In genomic region chr4:14908635-14909034, GRCh38 we compare ENCODE assay signal across 21 cellular contexts.
A peak's percentile ranks its signal among the peaks of the same experiment; 100 is the strongest.
DNase-seq lines count a peak whose midpoint lies in the region; ATAC-seq, FAIRE-seq and TF ChIP-seq lines count a peak whose summit lies in the region.
"Had no signal": no experiment of that assay in that cellular context is flagged by ENCODE, and none has a peak within 500 bp of the region (broad histone marks: within the 10 kb centered on the region; RNA-seq: fewer than 3 reads in every experiment).

No MANE protein-coding gene starts in this region.

- FAIRE-seq in bronchial epithelial cell (lab: Jason Lieb, UNC) = peak; percentile 94
- FAIRE-seq: islet of Langerhans had no signal

- WGBS in lung, 2 donors = 50 to 72% methylated on average over 3 of the region's 3 CpGs

- H3K27me3 ChIP-seq in PC-9 (ENCODE audit: insufficient read depth, low read depth) (no peaks in the 10 kb centered on the region), bronchial epithelial cell (ENCODE audit: control insufficient read depth, insufficient read depth, low read length) (no peaks in the 10 kb centered on the region), lung (ENCODE audit: control insufficient read depth, insufficient read depth) (no peaks in the 10 kb centered on the region)
- H3K27me3 ChIP-seq: BE2C, esophagus muscularis mucosa, heart left ventricle, SJSA1 had no signal

- H3K79me2 ChIP-seq in PC-9 (ENCODE audit: low read depth) = no peaks in the 10 kb centered on the region

- TF ChIP-seq CTCF in PC-9 (conservative IDR thresholded peaks at IDR 0.05) (no peak), bronchial epithelial cell (IDR thresholded peaks at IDR 0.05; ENCODE audit: insufficient read depth, low read length, severe bottlenecking) (no peak), lung (IDR thresholded peaks at IDR 0.05; ENCODE audit: control extremely low read depth, extremely low read depth) (no peak)

- H3K27ac ChIP-seq in PC-9 (peak overlapping the region; percentile 40; the same call in 1 of the 2 replicates), lung (ENCODE audit: low read depth in 1 of 2, low read length in 1 of 2) (no peak overlapping the region)
- H3K27ac ChIP-seq: esophagus muscularis mucosa, heart left ventricle, SJSA1 had no signal

- CTCF ChIA-PET in PC-9 (lab: Charles Lee) = no interaction called here

- no peaks in the 10 kb centered on the region for H4K20me1 ChIP-seq in PC-9 (ENCODE audit: insufficient read depth)

- peaks cover 28% of the 10 kb centered on the region for H3K4me1 ChIP-seq in PC-9 (replicated peaks; ENCODE audit: insufficient read depth)
- H3K4me1 ChIP-seq in lung (ENCODE audit: control insufficient read depth in 2 of 2, insufficient read depth in 2 of 2, low read length in 2 of 2) = peaks cover 0 to 3% of the 10 kb centered on the region in 2 donors
- H3K4me1 ChIP-seq: BE2C, esophagus muscularis mucosa, heart left ventricle, SJSA1 had no signal

- no peak overlapping the region for H3K4me3 ChIP-seq in PC-9
- no peak overlapping the region for H3K4me3 ChIP-seq in bronchial epithelial cell (ENCODE audit: low read depth, low read length)
- no peak overlapping the region for H3K4me3 ChIP-seq in lung
- H3K4me3 ChIP-seq: esophagus muscularis mucosa, heart left ventricle, mucosa of descending colon, SJSA1 had no signal

- ATAC-seq in lung (ENCODE audit: insufficient read depth, low FRiP score) (peak; percentile 50), HG02884 (IDR thresholded peaks at IDR 0.05; ENCODE audit: unreplicated experiment) (no peak), GM21381 (IDR thresholded peaks at IDR 0.05; ENCODE audit: unreplicated experiment) (no peak), HG03135 (IDR thresholded peaks at IDR 0.05; ENCODE audit: unreplicated experiment) (no peak)
- ATAC-seq: activated CD4-positive, alpha-beta T cell treated with anti-CD3 and anti-CD28 coated beads for 36 hours; heart left ventricle; mucosa of descending colon; right cardiac atrium had no signal

- POLR2A ChIA-PET in PC-9 (lab: Charles Lee; ENCODE audit: unreplicated experiment) = interaction anchor here (0.5 kb wide), 1 partner anchor 188 kb away, joined by 3 read pairs; no protein-coding TSS in a partner anchor

- intact Hi-C loops in PC-9 (cut with micrococcal nuclease; ENCODE audit: unreplicated experiment) = no loop called here

- peak; percentile 22 for DNase-seq in HCEC 1CT
- peak; percentile 13 to 88 for DNase-seq in PC-9
- DNase-seq in bronchial epithelial cell (ENCODE audit: low read depth) = peak; percentile 94
- DNase-seq in lung (ENCODE audit: low spot score) = no peak
- DNase-seq in GM19240 (ENCODE audit: insufficient read length, low spot score) = no peak
- DNase-seq: activated CD4-positive, alpha-beta T cell treated with anti-CD3 and anti-CD28 coated beads for 36 hours; activated gamma-delta T cell; BE2C; heart left ventricle; Karpas-422; mucosa of descending colon; NCI-H1436 treated with DMSO at 0.1 percent for 48 hours; NCI-H2227 treated with DMSO at 0.1 percent for 48 hours; occipital lobe; right cardiac atrium had no signal

- BruUV-seq in PC-9 (replicated peaks; lab: Mats Ljungman, UMichigan) = no TSS peak

- H3K9me3 ChIP-seq in PC-9 (ENCODE audit: insufficient read depth, low read depth) = no peaks in the 10 kb centered on the region
- no peaks in the 10 kb centered on the region for H3K9me3 ChIP-seq in lung (ENCODE audit: control insufficient read depth in 2 of 2, insufficient read depth in 1 of 2, low read length in 1 of 2)
- H3K9me3 ChIP-seq: BE2C, esophagus muscularis mucosa, heart left ventricle, mucosa of descending colon, SJSA1 had no signal

- no peaks in the 10 kb centered on the region for H3K9me2 ChIP-seq in PC-9 (ENCODE audit: insufficient read depth)

- H2AFZ ChIP-seq in PC-9 = no peak overlapping the region

- H3K4me2 ChIP-seq in PC-9 = peak overlapping the region; percentile 34

- H3K36me3 ChIP-seq in PC-9 (ENCODE audit: low read depth) (no peaks in the 10 kb centered on the region), bronchial epithelial cell (ENCODE audit: control insufficient read depth, insufficient read depth, low read length) (no peaks in the 10 kb centered on the region), lung (ENCODE audit: control insufficient read depth in 2 of 2, insufficient read depth in 2 of 2, low read length in 2 of 2) (no peaks in the 10 kb centered on the region)
- H3K36me3 ChIP-seq: BE2C, esophagus muscularis mucosa, heart left ventricle, SJSA1 had no signal

- H3F3A ChIP-seq in PC-9 (ENCODE audit: insufficient read depth, low read depth) = no peaks in the 10 kb centered on the region; the same call in 1 of the 2 replicates

Comparison
In these comparisons a context has a peak if more than half of its experiments do, and no peak if none do; other contexts are left out.
1. DNase-seq: peak in HCEC 1CT (single experiment), PC-9 (2 of 2) and bronchial epithelial cell (single experiment); none in lung (single experiment) and GM19240 (single experiment).